8 cellular contexts compared by ENCODE assay signal in the genomic region with DNA sequence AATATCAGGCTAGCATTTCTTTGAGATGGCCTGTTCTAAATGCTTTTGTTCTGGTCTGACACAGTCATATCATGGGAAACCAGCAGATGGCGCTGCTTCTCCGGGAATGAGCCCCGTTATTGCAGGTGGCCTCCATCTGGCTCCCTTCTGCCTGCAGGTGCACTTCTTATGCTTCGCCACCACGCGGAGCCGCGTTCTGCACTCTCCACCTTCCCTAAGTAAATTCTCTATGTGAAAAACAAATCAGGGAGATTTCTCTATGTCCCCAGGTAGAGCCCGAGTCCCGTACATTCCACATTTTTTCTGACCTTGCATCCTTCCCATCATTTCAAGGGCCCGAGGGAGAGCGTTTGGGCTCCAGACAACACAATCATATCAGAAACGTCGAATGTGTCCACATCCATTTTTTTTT. TPM values are rescaled to one million over a fixed set of nuclear protein-coding genes. Genes with fewer than 3 reads are reported as not detected.
DNase-seq lines count a peak whose midpoint lies in the region; ATAC-seq and TF ChIP-seq lines count a peak whose summit lies in the region.

No MANE protein-coding gene starts in this region.

- no peak overlapping the region for H3K23ac ChIP-seq in trophoblast cell (ENCODE audit: low read length)

- H3K27me3 Mint-ChIP-seq in HFFc6 (ENCODE audit: insufficient read depth) = peaks cover 9% of the 10 kb centered on the region

- no peak overlapping the region for H2AFZ ChIP-seq in trophoblast cell (ENCODE audit: insufficient read depth, low read length, poor library complexity)

- no peak overlapping the region for H3K9ac ChIP-seq in trophoblast cell (ENCODE audit: low read length)

- no peak overlapping the region for H4K91ac ChIP-seq in trophoblast cell (ENCODE audit: low read depth, low read length)

- H2BK120ac ChIP-seq in trophoblast cell (ENCODE audit: insufficient read depth, low read length, poor library complexity) = no peak overlapping the region

- H3K9me3 Mint-ChIP-seq in HFFc6 = no peaks in the 10 kb centered on the region

- no peaks in the 10 kb centered on the region for H3K36me3 ChIP-seq in trophoblast cell (ENCODE audit: control insufficient read depth in 1 of 2, insufficient read depth in 2 of 2, low read length in 2 of 2)
- H3K36me3 ChIP-seq in upper lobe of right lung = no peaks in the 10 kb centered on the region

- no peak overlapping the region for H3K4me3 Mint-ChIP-seq in HFFc6

- H3K36me3 Mint-ChIP-seq in HFFc6 (ENCODE audit: low read depth) = no peaks in the 10 kb centered on the region

- no peak overlapping the region for H2BK12ac ChIP-seq in trophoblast cell (ENCODE audit: low read length)

- no peaks in the 10 kb centered on the region for H3K79me2 ChIP-seq in trophoblast cell (ENCODE audit: control insufficient read depth, insufficient read depth, low read length, poor library complexity)

- H4K8ac ChIP-seq in trophoblast cell (ENCODE audit: low read depth, low read length) = no peak overlapping the region

- in situ Hi-C loops in SK-MEL-5 (cut with HindIII; ENCODE audit: low pct_unique_long_range_greater_than_20kb, low sequenced_read_pairs) = loop anchor here (25.0 kb wide), 1 partner anchor 101 kb away; no protein-coding TSS in a partner anchor

- no peak overlapping the region for H3K4ac ChIP-seq in trophoblast cell (ENCODE audit: low read depth, low read length)

- H3K4me1 ChIP-seq in trophoblast cell (ENCODE audit: control insufficient read depth in 1 of 2, insufficient read depth in 2 of 2, low read length in 2 of 2) (no peaks in the 10 kb centered on the region), upper lobe of right lung (no peaks in the 10 kb centered on the region)

- H3K9me3 ChIP-seq in trophoblast cell (ENCODE audit: insufficient read depth, low read depth, low read length) (no peaks in the 10 kb centered on the region), upper lobe of right lung (no peaks in the 10 kb centered on the region)

- H3K4me1 Mint-ChIP-seq in HFFc6 (ENCODE audit: low read depth) = no peaks in the 10 kb centered on the region

- no peak overlapping the region for H3K27ac Mint-ChIP-seq in HFFc6

- WGBS in trophoblast cell (ENCODE audit: extremely low coverage, insufficient coverage, insufficient read length) = no CpG with 5 or more reads among the region's 14 CpGs

- intact Hi-C loops in upper lobe of right lung (cut with DNase I) = loop anchor here (5.0 kb wide), 1 partner anchor 211 kb away; no protein-coding TSS in a partner anchor

- H3K4me2 ChIP-seq in trophoblast cell (ENCODE audit: low read length) = no peak overlapping the region

- no peak overlapping the region for H3K18ac ChIP-seq in trophoblast cell (ENCODE audit: low read length)

- H3K27me3 ChIP-seq in trophoblast cell (ENCODE audit: insufficient read depth, low read length) = no peaks in the 10 kb centered on the region
- H3K27me3 ChIP-seq in upper lobe of right lung = no peaks in the 10 kb centered on the region

- H3K79me1 ChIP-seq in trophoblast cell (ENCODE audit: low read length) = no peaks in the 10 kb centered on the region

- no peak overlapping the region for H4K12ac ChIP-seq in trophoblast cell (ENCODE audit: low read depth, low read length)

- TF ChIP-seq CTCF in GM12801 (IDR thresholded peaks at IDR 0.05; ENCODE audit: extremely low read depth, insufficient read length) (peak; percentile 83), HFFc6 (IDR thresholded peaks at IDR 0.05) (peak; percentile 99), upper lobe of right lung (IDR thresholded peaks at IDR 0.05) (peak; percentile 96)

- H3K4me3 ChIP-seq in trophoblast cell (ENCODE audit: low read depth, low read length) = no peak overlapping the region
- no peak overlapping the region for H3K4me3 ChIP-seq in upper lobe of right lung

- H2BK5ac ChIP-seq in trophoblast cell (ENCODE audit: low read depth, low read length, poor library complexity) = no peak overlapping the region

- H2AK5ac ChIP-seq in trophoblast cell (ENCODE audit: low read length) = no peak overlapping the region

- H3K14ac ChIP-seq in trophoblast cell (ENCODE audit: low read length) = no peak overlapping the region

- DNase-seq in HFFc6 = peak; percentile 82
- DNase-seq in NCI-H1048 (lab: John Stamatoyannopoulos, UW) = peak; percentile 74
- DNase-seq in SK-MEL-5 (ENCODE audit: low read depth, low spot score) = peak; percentile 88
- peak; percentile 52 to 80 (median 70) for DNase-seq in activated naive CD4-positive, alpha-beta T cell (lab: John Stamatoyannopoulos, UW)
- peak; percentile 59 for DNase-seq in globus pallidus (ENCODE audit: low spot score)
- peak; percentile 87 to 96 for DNase-seq in trophoblast cell
- peak; percentile 88 for DNase-seq in upper lobe of right lung

- no peak overlapping the region for H3K27ac ChIP-seq in trophoblast cell (ENCODE audit: low read depth, low read length)
- no peak overlapping the region for H3K27ac ChIP-seq in upper lobe of right lung

- ATAC-seq in upper lobe of right lung = peak; percentile 97

RNA-seq across cellular contexts. Expression of gene GLRX5, which starts 26.2 kb away (rescaled TPM):
- 10 to 100 TPM; 38.7 to 47.2 (median 43.8) TPM for total RNA-seq in HFFc6 (2021; fragmentation: NEBNext Ultra II Directional; extraction: Animal tissue kit (Norgen Biotek cat#: 25700))
- 49.2 and 57.5 TPM in 2 replicates for total RNA-seq in SK-MEL-5 (2014; rRNA removed; shearing (Covaris generic))
- 30.6 and 43.0 TPM in 2 replicates for polyA plus RNA-seq in SK-MEL-5 (2015; cell fraction: cytosol; rRNA removed)
- 11.6 and 11.7 TPM in 2 replicates for polyA plus RNA-seq in SK-MEL-5 (2015; cell fraction: nucleus; rRNA removed)
- 44.9 and 47.3 TPM in 2 replicates for polyA plus RNA-seq in trophoblast cell (2013)
- 27.2 TPM for total RNA-seq in upper lobe of right lung

RNA-seq across cellular contexts. Expression of gene SYNE3, which starts 44.6 kb away (rescaled TPM):
- total RNA-seq in HFFc6 (2021; fragmentation: NEBNext Ultra II Directional; extraction: Animal tissue kit (Norgen Biotek cat#: 25700)) = 10 to 100 TPM; 14.8 to 20.4 (median 16.3) TPM
- total RNA-seq in SK-MEL-5 (2014; rRNA removed; shearing (Covaris generic)) = 1.3 and 1.6 TPM in 2 replicates
- 0.41 and 0.81 TPM in 2 replicates for polyA plus RNA-seq in SK-MEL-5 (2015; cell fraction: cytosol; rRNA removed)
- polyA plus RNA-seq in SK-MEL-5 (2015; cell fraction: nucleus; rRNA removed) = 1.5 and 2.6 TPM in 2 replicates
- polyA plus RNA-seq in trophoblast cell (2013) = 0.81 and 0.86 TPM in 2 replicates
- 19.3 TPM for total RNA-seq in upper lobe of right lung
